In the genomic region with DNA sequence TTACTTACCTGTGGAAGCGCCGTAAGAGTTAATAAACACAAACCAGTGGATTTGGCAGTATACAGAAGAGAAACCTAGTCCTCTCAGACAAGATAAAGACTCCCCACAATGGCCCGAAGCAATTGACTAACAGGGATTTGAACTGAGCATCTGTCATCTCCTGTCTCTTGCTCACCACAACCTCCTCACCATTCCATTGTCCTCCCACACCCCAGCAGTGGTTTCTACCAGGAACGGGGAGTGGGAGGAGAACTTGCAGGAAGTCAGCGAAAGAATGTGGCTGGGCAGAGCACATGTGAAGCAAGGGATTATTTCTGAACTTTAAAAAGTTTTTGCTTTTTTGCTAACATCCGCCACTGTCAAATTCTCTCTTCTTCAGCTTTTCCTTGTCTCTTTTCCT, we compare ENCODE assay signal across 13 cellular contexts. TPM values are rescaled to one million over a fixed set of nuclear protein-coding genes. Genes with fewer than 3 reads are reported as not detected.
DNase-seq lines count a peak whose midpoint lies in the region; TF ChIP-seq lines count a peak whose summit lies in the region.
"Had no signal": no experiment of that assay in that cellular context is flagged by ENCODE, and none has a peak within 500 bp of the region (broad histone marks: within the 10 kb centered on the region; RNA-seq: fewer than 3 reads in every experiment).

No MANE protein-coding gene starts in this region.

- no peak overlapping the region for H3K4me3 ChIP-seq in fibroblast of villous mesenchyme (ENCODE audit: low read depth, low read length)
- H3K4me3 ChIP-seq in skeletal muscle cell (ENCODE audit: low read depth, low read length) = no peak overlapping the region
- H3K4me3 ChIP-seq: cardiac muscle cell had no signal

- DNase-seq in GM04503 (ENCODE audit: low read depth) = peak; percentile 7
- DNase-seq in SW480 (ENCODE audit: low spot score) = peak; percentile 36
- peak; percentile 42 for DNase-seq in fibroblast of villous mesenchyme (ENCODE audit: low read depth)
- peak; percentile 73 for DNase-seq in skeletal muscle cell (ENCODE audit: low read depth)
- DNase-seq in HK-2 (ENCODE audit: unreplicated experiment) = no peak
- no peak for DNase-seq in GM19240 (ENCODE audit: insufficient read length, low spot score)
- no peak for DNase-seq in NCI-H1417 (lab: John Stamatoyannopoulos, UW)
- no peak for DNase-seq in AML-193 (lab: John Stamatoyannopoulos, UW)
- DNase-seq: activated CD4-positive, alpha-beta T cell treated with anti-CD3 and anti-CD28 coated beads, Interleukin-2, amount 50 U/mL, for 1 hour; activated effector memory CD4-positive, alpha-beta T cell treated with Interleukin-2 at 50 U/mL for 16 hours; CD8-positive, alpha-beta memory T cell had no signal

- TF ChIP-seq CTCF in fibroblast of villous mesenchyme (IDR thresholded peaks at IDR 0.05; ENCODE audit: insufficient read depth, low read depth, low read length) = no peak

RNA-seq across cellular contexts. Expression of a gene that starts 24.6 kb away (rescaled TPM):
- not detected in 2 replicates for total RNA-seq in fibroblast of villous mesenchyme
- total RNA-seq: cardiac muscle cell; CD8-positive, alpha-beta memory T cell; mucosa of gallbladder had no signal

RNA-seq across cellular contexts. Expression of a gene that starts 30.3 kb away (rescaled TPM):
- under 0.01 TPM in 2 replicates for total RNA-seq in fibroblast of villous mesenchyme
- total RNA-seq: cardiac muscle cell; CD8-positive, alpha-beta memory T cell had no signal

RNA-seq across cellular contexts. Expression of a gene that starts 59.5 kb away (rescaled TPM):
- not detected in 2 replicates for total RNA-seq in fibroblast of villous mesenchyme
- total RNA-seq: cardiac muscle cell; CD8-positive, alpha-beta memory T cell; mucosa of gallbladder had no signal

Comparison
In these comparisons a context has a peak if more than half of its experiments do, and no peak if none do; other contexts are left out.
1. DNase-seq: peak in GM04503 (single experiment), SW480 (single experiment), fibroblast of villous mesenchyme (single experiment) and skeletal muscle cell (single experiment); none in HK-2 (single experiment), GM19240 (single experiment), NCI-H1417 (0 of 3) and AML-193 (0 of 2).